In the genomic region with DNA sequence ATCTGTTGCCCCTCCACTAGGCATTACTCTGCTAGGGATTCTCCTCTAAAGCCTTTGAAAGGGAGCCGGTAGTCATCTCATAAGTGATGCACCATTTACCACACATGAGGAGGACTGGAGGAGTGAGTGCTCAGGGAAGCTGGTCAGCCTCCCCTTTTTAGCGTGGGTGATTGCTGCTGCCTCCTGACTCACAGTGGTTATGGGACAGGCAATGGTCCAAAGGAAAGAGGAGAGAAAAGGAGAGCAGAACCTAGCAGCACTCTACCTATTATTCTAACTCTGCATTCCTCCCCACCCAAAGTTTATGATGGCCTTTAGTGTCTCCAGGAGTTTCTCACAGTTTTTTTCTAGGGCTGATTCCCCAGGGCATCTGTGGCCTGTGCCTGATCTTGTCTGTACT, we compare ENCODE assay signal across 10 cellular contexts. TPM values are rescaled to one million over a fixed set of nuclear protein-coding genes. Genes with fewer than 3 reads are reported as not detected.
DNase-seq lines count a peak whose midpoint lies in the region; ATAC-seq and TF ChIP-seq lines count a peak whose summit lies in the region.
"Had no signal": no experiment of that assay in that cellular context is flagged by ENCODE, and none has a peak within 500 bp of the region (broad histone marks: within the 10 kb centered on the region; RNA-seq: fewer than 3 reads in every experiment).

No MANE protein-coding gene starts in this region.

- no peak overlapping the region for H3K27ac Mint-ChIP-seq in stimulated activated naive CD8-positive, alpha-beta T cell treated with anti-CD3 and anti-CD28 coated beads, Interleukin-15, amount 100 ng/mL, for 72 hours

- H3K79me2 ChIP-seq in fibroblast of lung (ENCODE audit: control insufficient read depth, insufficient read depth, low read length), result no peaks in the 10 kb centered on the region

- H3K4me1 ChIP-seq in fibroblast of lung (ENCODE audit: control insufficient read depth, extremely low read depth, insufficient read depth, low read length), result peaks cover 4% of the 10 kb centered on the region

- no peak overlapping the region for H3K4me3 Mint-ChIP-seq in stimulated activated naive CD8-positive, alpha-beta T cell treated with anti-CD3 and anti-CD28 coated beads, Interleukin-15, amount 100 ng/mL, for 72 hours

- peak overlapping the region; percentile 15 for H3K4me2 ChIP-seq in fibroblast of lung (ENCODE audit: extremely low read depth, insufficient read depth, low read length)

- H4K20me1 ChIP-seq in fibroblast of lung (ENCODE audit: control insufficient read depth, extremely low read depth, insufficient read depth, low read length), result no peaks in the 10 kb centered on the region

- no peaks in the 10 kb centered on the region for H3K36me3 ChIP-seq in fibroblast of lung (ENCODE audit: control insufficient read depth, insufficient read depth, low read length)
- H3K36me3 ChIP-seq: Peyer's patch had no signal

- no peaks in the 10 kb centered on the region for H3K9me3 Mint-ChIP-seq in stimulated activated naive CD8-positive, alpha-beta T cell treated with anti-CD3 and anti-CD28 coated beads, Interleukin-15, amount 100 ng/mL, for 72 hours

- H3K4me3 ChIP-seq in fibroblast of lung (replicated peaks in 1 of 4; ENCODE audit: control extremely low read depth in 1 of 4, insufficient read depth in 1 of 4, low read depth in 3 of 4, low read length in 4 of 4), result no peak overlapping the region
- H3K4me3 ChIP-seq: Peyer's patch had no signal

- H3K9me3 ChIP-seq in fibroblast of lung (ENCODE audit: control insufficient read depth, insufficient read depth, low read depth, low read length), result no peaks in the 10 kb centered on the region
- H3K9me3 ChIP-seq: Peyer's patch had no signal

- no peaks in the 10 kb centered on the region for H3K27me3 ChIP-seq in fibroblast of lung (ENCODE audit: control insufficient read depth, insufficient read depth, low read length)
- H3K27me3 ChIP-seq: Peyer's patch had no signal

- no peak overlapping the region for H3K9ac ChIP-seq in fibroblast of lung (ENCODE audit: insufficient read depth, low read length)

- no peak for TF ChIP-seq CTCF in fibroblast of lung (conservative IDR thresholded peaks at IDR 0.05 in 1 of 2, IDR thresholded peaks at IDR 0.05 in 1 of 2; ENCODE audit: low read depth in 1 of 2, low read length in 2 of 2)

- H3K27me3 Mint-ChIP-seq in stimulated activated naive CD8-positive, alpha-beta T cell treated with anti-CD3 and anti-CD28 coated beads, Interleukin-15, amount 100 ng/mL, for 72 hours, result no peaks in the 10 kb centered on the region

- DNase-seq in GM04503 (ENCODE audit: low read depth), result peak; percentile 45
- DNase-seq in NCI-H82 (lab: John Stamatoyannopoulos, UW), result peak; percentile 78
- DNase-seq in fibroblast of lung (ENCODE audit: low read depth in 2 of 2), result peak; percentile 38 to 92
- DNase-seq in sciatic nerve (ENCODE audit: low spot score), result no peak
- DNase-seq in stimulated activated naive CD8-positive, alpha-beta T cell treated with anti-CD3 and anti-CD28 coated beads, Interleukin-15, amount 100 ng/mL, for 72 hours, result no peak
- no peak for DNase-seq in SKM-1 (lab: John Stamatoyannopoulos, UW; ENCODE audit: unreplicated experiment)
- DNase-seq in medulla oblongata (ENCODE audit: extremely low spot score), result no peak
- DNase-seq: NCI-H2171, Peyer's patch had no signal

- intact Hi-C loops in sciatic nerve (cut with DNase I), result loop anchor here (5.0 kb wide), 1 partner anchor 434 kb away; a partner anchor contains a TSS

- H3K27ac ChIP-seq in fibroblast of lung (ENCODE audit: insufficient read depth, low read length), result peak overlapping the region; percentile 11
- H3K27ac ChIP-seq: Peyer's patch had no signal

- no peaks in the 10 kb centered on the region for H3K4me1 Mint-ChIP-seq in stimulated activated naive CD8-positive, alpha-beta T cell treated with anti-CD3 and anti-CD28 coated beads, Interleukin-15, amount 100 ng/mL, for 72 hours

- peak overlapping the region; percentile 14 for H2AFZ ChIP-seq in fibroblast of lung (ENCODE audit: low read length)

- ATAC-seq in sciatic nerve (peak; percentile 52), HG02970 (IDR thresholded peaks at IDR 0.05; ENCODE audit: low FRiP score, unreplicated experiment) (no peak)
- ATAC-seq in stimulated activated naive CD8-positive, alpha-beta T cell treated with anti-CD3 and anti-CD28 coated beads, Interleukin-15, amount 100 ng/mL, for 72 hours, result no peak

RNA-seq across cellular contexts. Expression of a gene that starts 36.3 kb away (rescaled TPM):
- 31.4 and 35.4 TPM in 2 replicates for total RNA-seq in fibroblast of lung
- polyA plus RNA-seq in fibroblast of lung, result 16.0 and 24.4 TPM in 2 replicates
- 12.7 and 19.1 TPM in 2 replicates for polyA plus RNA-seq in fibroblast of lung (2012)
- 8.9 and 11.3 TPM in 2 replicates for polyA minus RNA-seq in fibroblast of lung (ENCODE audit: low replicate concordance)
- total RNA-seq in sciatic nerve, result 34.9 TPM

Comparison
In these comparisons a context has a peak if more than half of its experiments do, and no peak if none do; other contexts are left out.
1. DNase-seq: peak in GM04503 (single experiment), NCI-H82 (single experiment) and fibroblast of lung (2 of 2); none in sciatic nerve (single experiment), stimulated activated naive CD8-positive, alpha-beta T cell treated with anti-CD3 and anti-CD28 coated beads, Interleukin-15, amount 100 ng/mL, for 72 hours (0 of 2), SKM-1 (single experiment) and medulla oblongata (single experiment).